Comparison of ENCODE assay signal across 26 cellular contexts in the genomic region with DNA sequence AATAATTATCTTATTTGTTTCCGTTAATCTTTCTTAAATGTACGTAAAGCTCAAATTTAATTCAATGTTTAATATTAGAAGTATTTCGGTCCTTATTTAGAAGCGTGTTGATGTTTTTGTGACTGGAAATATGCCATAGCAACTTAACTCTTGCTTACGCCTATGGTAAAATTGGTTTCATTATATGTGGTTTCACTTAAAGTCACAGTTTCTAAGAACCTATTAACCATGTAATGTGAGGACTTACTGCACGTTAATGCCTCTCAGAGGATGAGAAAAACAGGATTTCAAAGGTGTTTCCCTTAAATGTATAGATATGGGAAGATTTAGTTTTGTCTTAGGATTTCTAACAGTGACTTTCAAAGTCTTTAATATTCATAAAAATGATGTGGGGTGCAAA.
"Had no signal": no experiment of that assay in that cellular context is flagged by ENCODE, and none has a peak within 500 bp of the region (broad histone marks: within the 10 kb centered on the region; RNA-seq: fewer than 3 reads in every experiment).

No MANE protein-coding gene starts in this region.

- H3K4me3 ChIP-seq: colonic mucosa, esophagus squamous epithelium, gastroesophageal sphincter, heart left ventricle, hepatocyte, left lung, lower lobe of right lung, mucosa of descending colon had no signal

- H3K36me3 ChIP-seq: colonic mucosa, esophagus squamous epithelium, gastroesophageal sphincter, heart left ventricle, left lung, lower lobe of right lung had no signal

- H3K9me3 ChIP-seq: colonic mucosa, esophagus squamous epithelium, gastroesophageal sphincter, heart left ventricle, left lung, lower lobe of right lung, mucosa of descending colon had no signal

- H3K27me3 ChIP-seq: colonic mucosa, esophagus squamous epithelium, foreskin keratinocyte, gastroesophageal sphincter, heart left ventricle, hepatocyte, left lung had no signal

- H3K79me2 ChIP-seq: hepatocyte had no signal

- FAIRE-seq: endometrium, frontal cortex, islet of Langerhans, keratinocyte had no signal

- DNase-seq: colonic mucosa; cortex of kidney; effector CD8-positive, alpha-beta T cell; effector memory CD8-positive, alpha-beta T cell; endodermal cell; erythroblast; esophagus squamous epithelium; foreskin keratinocyte; heart left ventricle; hypothalamus; left cardiac atrium; left lung; left ventricle myocardium superior; lower lobe of right lung; mesenchymal stem cell; mucosa of descending colon; naive B cell; naive thymus-derived CD8-positive, alpha-beta T cell had no signal

- H3K27ac ChIP-seq: colonic mucosa, epithelial cell of prostate, esophagus squamous epithelium, foreskin keratinocyte, gastroesophageal sphincter, heart left ventricle, hepatocyte, left lung, lower lobe of right lung had no signal

- H3K4me1 ChIP-seq: colonic mucosa, esophagus squamous epithelium, foreskin keratinocyte, left lung, lower lobe of right lung had no signal

- ATAC-seq: effector memory CD8-positive, alpha-beta T cell; esophagus mucosa; foreskin keratinocyte; gastroesophageal sphincter; left cardiac atrium; left lung; left ventricle myocardium superior; lower lobe of right lung; mucosa of descending colon; naive thymus-derived CD8-positive, alpha-beta T cell had no signal

- H2AFZ ChIP-seq: hepatocyte had no signal

- H3K4me2 ChIP-seq: hepatocyte had no signal
